ENCODE assay signal across 23 cellular contexts in the genomic region with DNA sequence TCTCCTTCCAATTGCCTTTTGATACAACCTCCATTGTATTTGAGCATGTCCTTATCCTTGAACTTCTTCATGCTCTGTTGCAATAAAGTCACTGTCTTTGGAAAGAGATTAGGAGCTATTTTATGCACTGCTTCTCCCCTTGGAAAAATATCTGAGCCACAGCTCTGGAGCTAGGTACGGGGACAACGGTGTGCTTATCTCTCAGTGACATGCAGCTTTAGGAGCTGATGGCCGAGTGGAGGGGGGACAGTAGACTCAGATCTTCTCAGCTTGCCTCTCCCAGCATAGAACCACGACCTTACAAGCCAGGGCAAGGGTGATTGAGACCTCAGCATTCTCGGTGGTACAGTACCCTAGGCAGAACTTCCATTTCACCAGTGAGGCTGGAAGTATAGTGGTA.
"Had no signal": no experiment of that assay in that cellular context is flagged by ENCODE, and none has a peak within 500 bp of the region (broad histone marks: within the 10 kb centered on the region; RNA-seq: fewer than 3 reads in every experiment).

No MANE protein-coding gene starts in this region.

- H3K4me1 Mint-ChIP-seq: endodermal cell, mesothelial cell of epicardium had no signal

- DNase-seq: colonic mucosa; cortex of kidney; effector CD8-positive, alpha-beta T cell; effector memory CD8-positive, alpha-beta T cell; endodermal cell; erythroblast; esophagus squamous epithelium; foreskin fibroblast; foreskin melanocyte; gastrocnemius medialis; glutamatergic neuron; head of caudate nucleus; heart right ventricle; hippocampal formation; left cardiac atrium; left lung; left ventricle myocardium superior; lower lobe of right lung; mesenchymal stem cell; mucosa of descending colon had no signal

- H3K4me3 Mint-ChIP-seq: dendritic cell treated with granulocyte-macrophage colony-stimulating factor and Interleukin-4, amounts not matched to agents 40 ng/mL and 50 ng/mL, for 4 days; effector memory CD8-positive, alpha-beta T cell; endodermal cell; mesothelial cell of epicardium had no signal

- H3K27ac Mint-ChIP-seq: dendritic cell treated with granulocyte-macrophage colony-stimulating factor and Interleukin-4, amounts not matched to agents 40 ng/mL and 50 ng/mL, for 4 days; effector memory CD8-positive, alpha-beta T cell; endodermal cell; mesothelial cell of epicardium had no signal

- ATAC-seq: effector memory CD8-positive, alpha-beta T cell; esophagus mucosa; gastrocnemius medialis; heart right ventricle; left cardiac atrium; left lung; left ventricle myocardium superior; lower lobe of right lung; mucosa of descending colon had no signal
